In the genomic region with DNA sequence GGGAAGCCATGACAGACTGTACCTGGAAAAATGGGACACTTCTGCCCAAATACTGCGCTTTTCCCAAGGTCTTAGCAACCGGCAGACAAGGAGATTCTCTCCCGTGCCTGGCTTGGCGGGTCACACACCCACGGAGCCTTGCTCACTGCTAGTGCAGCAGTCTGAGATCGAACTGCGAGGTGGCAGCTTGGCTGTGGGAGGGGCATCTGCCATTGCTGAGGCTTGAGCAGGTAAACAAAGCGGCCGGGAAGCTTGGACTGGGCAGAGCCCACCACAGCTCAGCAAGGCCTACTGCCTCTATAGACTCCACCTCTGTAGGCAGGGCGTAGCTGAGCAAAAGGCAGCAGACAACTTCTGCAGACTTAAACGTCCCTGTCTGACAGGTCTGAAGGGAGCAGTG, we compare ENCODE assay signal across 3 cellular contexts. TPM values are rescaled to one million over a fixed set of nuclear protein-coding genes. Genes with fewer than 3 reads are reported as not detected.
DNase-seq lines count a peak whose midpoint lies in the region; ATAC-seq and TF ChIP-seq lines count a peak whose summit lies in the region.
"Not testable (repeated sequence)": the region's sequence is repeated elsewhere in the genome, so short reads cannot be mapped to it uniquely, and the experiment has no call there.

No MANE protein-coding gene starts in this region.

- not testable (repeated sequence) for H3K27ac ChIP-seq in upper lobe of right lung

- not testable (repeated sequence) for H3K9me3 ChIP-seq in upper lobe of right lung

- not testable (repeated sequence) for H3K27me3 ChIP-seq in upper lobe of right lung

- ATAC-seq in Right ventricle myocardium superior (ENCODE audit: poor library complexity); upper lobe of right lung: not testable (repeated sequence)

- TF ChIP-seq CTCF in upper lobe of right lung (IDR thresholded peaks at IDR 0.05), result not testable (repeated sequence)

- H3K4me3 ChIP-seq in upper lobe of right lung, result not testable (repeated sequence)

- intact Hi-C loops in Right ventricle myocardium superior (cut with DNase I); upper lobe of right lung (cut with DNase I): not testable (repeated sequence)

- peak; percentile 20 for DNase-seq in Right ventricle myocardium superior
- DNase-seq in mesenteric fat pad (ENCODE audit: low spot score), result peak; percentile 79
- DNase-seq in upper lobe of right lung, result peak; percentile 46

- H3K4me1 ChIP-seq in upper lobe of right lung, result not testable (repeated sequence)

- H3K36me3 ChIP-seq in upper lobe of right lung, result not testable (repeated sequence)

RNA-seq across cellular contexts. Expression of a gene that starts 34.0 kb away (rescaled TPM):
- total RNA-seq in Right ventricle myocardium superior (0.32 TPM), mesenteric fat pad (1.6 TPM), upper lobe of right lung (7.0 TPM)

Comparison
In these comparisons a context has a peak if more than half of its experiments do, and no peak if none do; other contexts are left out.
1. DNase-seq: peak in every context shown above with its lines; median percentile 79 in mesenteric fat pad; 46 in upper lobe of right lung; 20 in Right ventricle myocardium superior.